15 cellular contexts compared by ENCODE assay signal in genomic region chr11:92702037-92702436, GRCh38.
DNase-seq lines count a peak whose midpoint lies in the region; ATAC-seq and TF ChIP-seq lines count a peak whose summit lies in the region.
"Had no signal": no experiment of that assay in that cellular context is flagged by ENCODE, and none has a peak within 500 bp of the region (broad histone marks: within the 10 kb centered on the region; RNA-seq: fewer than 3 reads in every experiment).

No MANE protein-coding gene starts in this region.

- H3K27me3 Mint-ChIP-seq in natural killer cell (ENCODE audit: low read depth in 2 of 2), result no peaks in the 10 kb centered on the region
- H3K27me3 Mint-ChIP-seq: B cell; CD4-positive, CD25-positive, alpha-beta regulatory T cell had no signal

- intact Hi-C loops in natural killer cell (cut with micrococcal nuclease), result no loop called here

- H3K4me3 Mint-ChIP-seq in natural killer cell, result no peak overlapping the region
- H3K4me3 Mint-ChIP-seq: B cell; CD4-positive, CD25-positive, alpha-beta regulatory T cell had no signal

- peak; percentile 35 for ATAC-seq in SK-N-SH treated with all-trans-retinoic acid at 6 μM for 48 hours
- ATAC-seq in HG02798 (IDR thresholded peaks at IDR 0.05; ENCODE audit: poor library complexity, unreplicated experiment), result no peak
- no peak for ATAC-seq in natural killer cell

- no peak overlapping the region for H3K27ac Mint-ChIP-seq in natural killer cell
- H3K27ac Mint-ChIP-seq: B cell; CD4-positive, CD25-positive, alpha-beta regulatory T cell had no signal

- no peaks in the 10 kb centered on the region for H3K36me3 Mint-ChIP-seq in natural killer cell
- H3K36me3 Mint-ChIP-seq: CD4-positive, CD25-positive, alpha-beta regulatory T cell had no signal

- peak; percentile 73 for DNase-seq in NCI-H748 (lab: John Stamatoyannopoulos, UW; ENCODE audit: unreplicated experiment)
- no peak for DNase-seq in NCI-H748 treated with DMSO at 0.1 percent for 48 hours (lab: John Stamatoyannopoulos, UW)
- peak; percentile 26 for DNase-seq in fibroblast of mammary gland (ENCODE audit: low read depth)
- DNase-seq in HT-29 (ENCODE audit: low spot score), result no peak
- no peak for DNase-seq in KG1 (lab: John Stamatoyannopoulos, UW)
- DNase-seq in natural killer cell, result no peak
- DNase-seq: Caco-2; CD4-positive, CD25-positive, alpha-beta regulatory T cell; GF-D8; NCI-H187; NCI-H446 had no signal

- TF ChIP-seq CTCF in fibroblast of mammary gland (conservative IDR thresholded peaks at IDR 0.05; ENCODE audit: control insufficient read depth, insufficient read depth, low read depth, low read length) (no peak), natural killer cell (IDR thresholded peaks at IDR 0.05) (no peak)

- peaks cover 5 to 19% of the 10 kb centered on the region in 2 donors for H3K9me3 Mint-ChIP-seq in natural killer cell

- H3K4me3 ChIP-seq in fibroblast of mammary gland (ENCODE audit: control insufficient read depth, low read depth, low read length), result no peak overlapping the region
- H3K4me3 ChIP-seq: SJSA1 had no signal

- no peaks in the 10 kb centered on the region for H3K4me1 Mint-ChIP-seq in natural killer cell
- H3K4me1 Mint-ChIP-seq: B cell; CD4-positive, CD25-positive, alpha-beta regulatory T cell had no signal

TF ChIP-seq in SK-N-SH treated with all-trans-retinoic acid at 6 μM for 48 hours, 23 proteins besides CTCF, POLR2A, EP300 and RAD21:
- TF ChIP-seq PPARA (CRISPR knock-in tag; IDR thresholded peaks at IDR 0.05; ENCODE audit: borderline replicate concordance) (no peak), TOX (CRISPR knock-in tag; IDR thresholded peaks at IDR 0.05; ENCODE audit: borderline replicate concordance) (no peak), CREB5 (CRISPR knock-in tag; IDR thresholded peaks at IDR 0.05; ENCODE audit: low read depth) (no peak), ZC3H10 (CRISPR knock-in tag; IDR thresholded peaks at IDR 0.05) (no peak), ZFP30 (CRISPR knock-in tag; IDR thresholded peaks at IDR 0.05) (no peak), GLIS3 (CRISPR knock-in tag; IDR thresholded peaks at IDR 0.05) (no peak), ARNTL (CRISPR knock-in tag; IDR thresholded peaks at IDR 0.05; ENCODE audit: borderline replicate concordance, low read depth) (no peak), SNAI2 (CRISPR knock-in tag; IDR thresholded peaks at IDR 0.05) (no peak), ISL1 (CRISPR knock-in tag; IDR thresholded peaks at IDR 0.05) (no peak), ZNF565 (CRISPR knock-in tag; conservative IDR thresholded peaks at IDR 0.05; ENCODE audit: low read depth) (no peak)
- TF ChIP-seq, protein P1, sequence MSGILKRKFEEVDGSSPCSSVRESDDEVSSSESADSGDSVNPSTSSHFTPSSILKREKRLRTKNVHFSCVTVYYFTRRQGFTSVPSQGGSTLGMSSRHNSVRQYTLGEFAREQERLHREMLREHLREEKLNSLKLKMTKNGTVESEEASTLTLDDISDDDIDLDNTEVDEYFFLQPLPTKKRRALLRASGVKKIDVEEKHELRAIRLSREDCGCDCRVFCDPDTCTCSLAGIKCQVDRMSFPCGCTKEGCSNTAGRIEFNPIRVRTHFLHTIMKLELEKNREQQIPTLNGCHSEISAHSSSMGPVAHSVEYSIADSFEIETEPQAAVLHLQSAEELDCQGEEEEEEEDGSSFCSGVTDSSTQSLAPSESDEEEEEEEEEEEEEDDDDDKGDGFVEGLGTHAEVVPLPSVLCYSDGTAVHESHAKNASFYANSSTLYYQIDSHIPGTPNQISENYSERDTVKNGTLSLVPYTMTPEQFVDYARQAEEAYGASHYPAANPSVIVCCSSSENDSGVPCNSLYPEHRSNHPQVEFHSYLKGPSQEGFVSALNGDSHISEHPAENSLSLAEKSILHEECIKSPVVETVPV (CRISPR knock-in tag; IDR thresholded peaks at IDR 0.05), result no peak

Comparison
In these comparisons a context has a peak if more than half of its experiments do, and no peak if none do; other contexts are left out.
1. DNase-seq: peak in NCI-H748 (single experiment) and fibroblast of mammary gland (single experiment); none in NCI-H748 treated with DMSO at 0.1 percent for 48 hours (single experiment), HT-29 (single experiment), KG1 (single experiment) and natural killer cell (single experiment).